In the genomic region with DNA sequence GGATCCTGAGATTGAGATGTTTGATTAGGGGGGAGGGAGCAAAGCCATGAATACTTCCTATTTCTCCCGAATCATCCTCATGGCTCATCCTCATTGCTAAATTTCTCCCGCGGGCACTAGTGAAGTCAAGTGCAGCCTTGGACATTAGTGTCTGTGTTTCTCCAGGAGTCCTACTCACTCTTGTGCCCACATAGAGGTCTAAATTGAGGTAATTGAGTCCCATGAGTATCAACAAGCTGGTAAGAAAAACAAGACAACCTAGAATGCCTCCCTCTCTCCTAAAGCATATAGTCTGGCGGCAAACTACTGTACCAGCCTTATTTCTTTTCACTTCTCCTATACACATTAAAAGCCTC, we compare ENCODE assay signal across 8 cellular contexts. TPM values are rescaled to one million over a fixed set of nuclear protein-coding genes. Genes with fewer than 3 reads are reported as not detected.
DNase-seq lines count a peak whose midpoint lies in the region; ATAC-seq and TF ChIP-seq lines count a peak whose summit lies in the region.

No MANE protein-coding gene starts in this region.

- H3K36me3 Mint-ChIP-seq in activated CD8-positive, alpha-beta T cell treated with anti-CD3 and anti-CD28 coated beads for 36 hours (ENCODE audit: low read depth), result peaks cover 8% of the 10 kb centered on the region

- no peak for TF ChIP-seq POLR2A in tibial nerve (IDR thresholded peaks at IDR 0.05)

- H3K4me1 ChIP-seq in tibial nerve, result peaks cover 0 to 49% (median 14%) of the 10 kb centered on the region in 4 donors

- WGBS in tibial nerve, 2 donors, result 0 to 3% methylated on average over 4 of the region's 4 CpGs

- no peak for DNase-seq in activated CD8-positive, alpha-beta T cell treated with anti-CD3 and anti-CD28 coated beads for 36 hours
- DNase-seq in kidney epithelial cell (ENCODE audit: low read depth), result no peak
- no peak for DNase-seq in tibial nerve (ENCODE audit: low spot score in 2 of 2)
- DNase-seq in stimulated activated CD4-positive, alpha-beta T cell treated with anti-CD3 and anti-CD28 coated beads, Interleukin-12 subunit alpha, Interleukin-12 subunit beta, amount 100 ng/mL, for 4 hours, result no peak
- no peak for DNase-seq in OCI-M1 (lab: John Stamatoyannopoulos, UW)
- DNase-seq in GDM1 (lab: John Stamatoyannopoulos, UW), result no peak

- no peaks in the 10 kb centered on the region for H3K9me3 Mint-ChIP-seq in activated CD8-positive, alpha-beta T cell treated with anti-CD3 and anti-CD28 coated beads for 36 hours

- H3K36me3 ChIP-seq in kidney epithelial cell (ENCODE audit: control insufficient read depth, insufficient read depth, low read length), result no peaks in the 10 kb centered on the region
- H3K36me3 ChIP-seq in tibial nerve, result peaks cover 0 to 8% (median 0%) of the 10 kb centered on the region in 3 donors

- peak overlapping the region; percentile 88 to 96 (median 94) for H3K27ac ChIP-seq in tibial nerve

- POLR2A ChIA-PET in activated CD8-positive, alpha-beta T cell treated with anti-CD3 and anti-CD28 coated beads for 36 hours (lab: Charles Lee), result interaction anchor here (0.7 kb wide), 1 partner anchor 123 kb away, joined by 3 read pairs; no protein-coding TSS in a partner anchor

- intact Hi-C loops in activated CD8-positive, alpha-beta T cell treated with anti-CD3 and anti-CD28 coated beads for 36 hours (cut with micrococcal nuclease), result no loop called here

- TF ChIP-seq CTCF in activated CD8-positive, alpha-beta T cell treated with anti-CD3 and anti-CD28 coated beads for 36 hours (IDR thresholded peaks at IDR 0.05), result no peak
- no peak for TF ChIP-seq CTCF in kidney epithelial cell (IDR thresholded peaks at IDR 0.05; ENCODE audit: insufficient read depth, low read length, poor library complexity, severe bottlenecking)
- no peak for TF ChIP-seq CTCF in tibial nerve (IDR thresholded peaks at IDR 0.05)

- H3K4me3 ChIP-seq in kidney epithelial cell (ENCODE audit: low read depth, low read length) (peak overlapping the region; percentile 92), tibial nerve (peak overlapping the region; percentile 49 to 87 (median 78))

- H3K4me1 Mint-ChIP-seq in activated CD8-positive, alpha-beta T cell treated with anti-CD3 and anti-CD28 coated beads for 36 hours (ENCODE audit: low read depth), result peaks cover 42% of the 10 kb centered on the region

- H3K27me3 Mint-ChIP-seq in activated CD8-positive, alpha-beta T cell treated with anti-CD3 and anti-CD28 coated beads for 36 hours, result no peaks in the 10 kb centered on the region

- TF ChIP-seq EP300 in tibial nerve (IDR thresholded peaks at IDR 0.05), result no peak

- peak overlapping the region; percentile 91 for H3K4me3 Mint-ChIP-seq in activated CD8-positive, alpha-beta T cell treated with anti-CD3 and anti-CD28 coated beads for 36 hours

- H3K27me3 ChIP-seq in kidney epithelial cell (ENCODE audit: control insufficient read depth, insufficient read depth, low read length) (no peaks in the 10 kb centered on the region), tibial nerve (no peaks in the 10 kb centered on the region)

- ATAC-seq in GM18502 (IDR thresholded peaks at IDR 0.05; ENCODE audit: poor library complexity, unreplicated experiment) (peak; percentile 6), HG02870 (IDR thresholded peaks at IDR 0.05; ENCODE audit: unreplicated experiment) (peak; percentile 1)
- ATAC-seq in activated CD8-positive, alpha-beta T cell treated with anti-CD3 and anti-CD28 coated beads for 36 hours, result peak; percentile 3

- H3K9me3 ChIP-seq in tibial nerve, result no peaks in the 10 kb centered on the region

- peak overlapping the region; percentile 92 for H3K27ac Mint-ChIP-seq in activated CD8-positive, alpha-beta T cell treated with anti-CD3 and anti-CD28 coated beads for 36 hours

- CTCF ChIA-PET in activated CD8-positive, alpha-beta T cell treated with anti-CD3 and anti-CD28 coated beads for 36 hours (lab: Charles Lee), result no interaction called here

RNA-seq across cellular contexts. Expression of a gene that starts 0.4 kb away (rescaled TPM):
- total RNA-seq in activated CD8-positive, alpha-beta T cell treated with anti-CD3 and anti-CD28 coated beads for 36 hours, result 10 to 100 TPM; 14.6 to 17.5 TPM
- total RNA-seq in kidney epithelial cell (3.3 and 10.5 TPM in 2 replicates), tibial nerve (1 to 10 TPM; 2.4 to 7.1 (median 4.9) TPM)

RNA-seq across cellular contexts. Expression of a gene that starts 0.5 kb away (rescaled TPM):
- total RNA-seq in activated CD8-positive, alpha-beta T cell treated with anti-CD3 and anti-CD28 coated beads for 36 hours, result 10 to 100 TPM; 11.1 to 11.9 TPM
- total RNA-seq in kidney epithelial cell (13.0 and 13.8 TPM in 2 replicates), tibial nerve (10 to 100 TPM in 3 of 4 donors, 1 to 10 TPM in 1; 9.0 to 21.3 (median 19.4) TPM)

RNA-seq across cellular contexts. Expression of a gene that starts 36.1 kb away (rescaled TPM):
- total RNA-seq in activated CD8-positive, alpha-beta T cell treated with anti-CD3 and anti-CD28 coated beads for 36 hours, result not detected
- total RNA-seq in kidney epithelial cell, result not detected in 2 replicates
- not detected for total RNA-seq in tibial nerve
